In the genomic region with DNA sequence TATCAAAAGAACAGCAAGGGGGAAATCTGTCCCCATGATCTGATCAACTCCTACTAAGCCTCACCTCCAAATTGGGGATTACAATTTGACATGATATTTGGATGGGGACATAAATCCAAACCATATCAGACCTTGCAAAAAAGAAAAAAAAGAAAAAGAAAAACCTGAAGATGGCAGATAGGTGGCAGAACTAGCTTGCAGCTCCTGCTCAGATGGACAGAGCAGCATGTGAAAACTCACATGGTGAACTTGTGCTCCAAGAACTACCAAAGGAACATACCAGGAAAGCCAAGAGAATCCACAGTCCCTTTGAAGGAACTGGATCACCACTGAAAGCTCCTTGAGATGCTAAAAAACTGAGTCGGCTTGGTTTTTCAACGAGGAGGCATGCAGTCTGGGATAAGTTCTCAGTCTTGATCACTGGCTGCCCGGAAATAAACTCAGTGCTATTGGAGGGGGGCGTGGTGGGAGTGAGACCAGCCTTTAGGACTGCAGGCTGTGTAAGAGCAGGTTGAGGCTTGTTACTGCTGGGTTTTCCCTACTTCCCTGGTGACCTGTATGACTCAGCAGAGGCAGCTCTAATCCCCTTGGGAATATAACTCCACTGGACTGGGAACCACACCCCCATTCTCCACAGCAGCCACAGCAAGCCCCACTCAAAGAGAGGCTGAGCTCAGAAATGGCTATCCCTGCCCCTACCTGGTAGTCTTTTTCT, we compare ENCODE assay signal across 2 cellular contexts.
TF ChIP-seq lines count a peak whose summit lies in the region.

No MANE protein-coding gene starts in this region.

TF ChIP-seq in IMR-90, 13 proteins besides CTCF, POLR2A, EP300 and RAD21 (continued from another document):
- TF ChIP-seq SMC3 (IDR thresholded peaks at IDR 0.05; ENCODE audit: low read depth, low read length) = no peak
- no peak for TF ChIP-seq MXI1 (IDR thresholded peaks at IDR 0.05; ENCODE audit: borderline replicate concordance, low read depth, low read length)
- TF ChIP-seq NFE2L2 (IDR thresholded peaks at IDR 0.05; ENCODE audit: low read depth, low read length) = no peak
- no peak for TF ChIP-seq RFX5 (IDR thresholded peaks at IDR 0.05; ENCODE audit: low read depth, low read length)
- no peak for TF ChIP-seq FOS (IDR thresholded peaks at IDR 0.05; ENCODE audit: low read depth, low read length)
- no peak for TF ChIP-seq CEBPB (IDR thresholded peaks at IDR 0.05; ENCODE audit: low read depth, low read length)
- TF ChIP-seq, protein P1, sequence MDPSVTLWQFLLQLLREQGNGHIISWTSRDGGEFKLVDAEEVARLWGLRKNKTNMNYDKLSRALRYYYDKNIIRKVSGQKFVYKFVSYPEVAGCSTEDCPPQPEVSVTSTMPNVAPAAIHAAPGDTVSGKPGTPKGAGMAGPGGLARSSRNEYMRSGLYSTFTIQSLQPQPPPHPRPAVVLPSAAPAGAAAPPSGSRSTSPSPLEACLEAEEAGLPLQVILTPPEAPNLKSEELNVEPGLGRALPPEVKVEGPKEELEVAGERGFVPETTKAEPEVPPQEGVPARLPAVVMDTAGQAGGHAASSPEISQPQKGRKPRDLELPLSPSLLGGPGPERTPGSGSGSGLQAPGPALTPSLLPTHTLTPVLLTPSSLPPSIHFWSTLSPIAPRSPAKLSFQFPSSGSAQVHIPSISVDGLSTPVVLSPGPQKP (IDR thresholded peaks at IDR 0.05; ENCODE audit: borderline replicate concordance, low read depth, low read length) = no peak
- no peak for TF ChIP-seq CHD1 (IDR thresholded peaks at IDR 0.05; ENCODE audit: low read depth, low read length)

TF ChIP-seq in HEK293T, 16 proteins besides CTCF, POLR2A, EP300 and RAD21 (continued from another document):
- no peak for TF ChIP-seq FOXM1 (IDR thresholded peaks at IDR 0.05; ENCODE audit: borderline replicate concordance)
- TF ChIP-seq SP1 (IDR thresholded peaks at IDR 0.05) = no peak
